In genomic region chr3:30770387-30770786, GRCh38 we compare ENCODE assay signal across 9 cellular contexts.
DNase-seq lines count a peak whose midpoint lies in the region; ATAC-seq, FAIRE-seq and TF ChIP-seq lines count a peak whose summit lies in the region.
"Had no signal": no experiment of that assay in that cellular context is flagged by ENCODE, and none has a peak within 500 bp of the region (broad histone marks: within the 10 kb centered on the region; RNA-seq: fewer than 3 reads in every experiment).

No MANE protein-coding gene starts in this region.

- no peaks in the 10 kb centered on the region for H4K20me1 ChIP-seq in endothelial cell of umbilical vein (replicated peaks; ENCODE audit: control insufficient read depth, extremely low read depth, insufficient read depth, low read length)

- POLR2A ChIA-PET in endothelial cell of umbilical vein (lab: Charles Lee), result interaction anchor here (1.2 kb wide), 1 partner anchor 355 kb away, joined by 3 read pairs; no protein-coding TSS in a partner anchor

- intact Hi-C loops in endothelial cell of umbilical vein (cut with micrococcal nuclease), result no loop called here

- H3K9ac ChIP-seq in endothelial cell of umbilical vein (replicated peaks; ENCODE audit: extremely low read depth, insufficient read depth, low read length), result no peak overlapping the region

- H3K9me3 ChIP-seq in endothelial cell of umbilical vein (replicated peaks; ENCODE audit: control insufficient read depth, insufficient read depth, low read length), result no peaks in the 10 kb centered on the region

- TF ChIP-seq CTCF in endothelial cell of umbilical vein (IDR thresholded peaks at IDR 0.05; ENCODE audit: extremely low read depth in 1 of 2, insufficient read depth in 1 of 2, low read depth in 1 of 2, low read length in 2 of 2), result no peak

- CTCF ChIA-PET in endothelial cell of umbilical vein (lab: Charles Lee), result interaction anchor here (0.7 to 6.6 kb wide), 21 partner anchors 10 to 998 kb away, joined by 3 to 125 read pairs (median 4); no protein-coding TSS in a partner anchor

- H3K4me2 ChIP-seq in endothelial cell of umbilical vein (ENCODE audit: insufficient read depth, low read length), result no peak overlapping the region

- H3K9me1 ChIP-seq in endothelial cell of umbilical vein (replicated peaks; ENCODE audit: control insufficient read depth, extremely low read depth, insufficient read depth, low read length), result no peaks in the 10 kb centered on the region

- no peaks in the 10 kb centered on the region for H3K36me3 ChIP-seq in endothelial cell of umbilical vein (ENCODE audit: control insufficient read depth in 2 of 2, extremely low read depth in 1 of 2, insufficient read depth in 2 of 2, low read length in 2 of 2)

- no peak for ATAC-seq in GM19023 (IDR thresholded peaks at IDR 0.05; ENCODE audit: unreplicated experiment)

- H3K27ac ChIP-seq in endothelial cell of umbilical vein (ENCODE audit: insufficient read depth, low read depth, low read length), result no peak overlapping the region

- H3K27me3 ChIP-seq in endothelial cell of umbilical vein (ENCODE audit: control insufficient read depth in 2 of 2, insufficient read depth in 2 of 2, low read length in 2 of 2), result peaks cover 0 to 3% of the 10 kb centered on the region in 2 experiments

- FAIRE-seq in endothelial cell of umbilical vein (lab: Jason Lieb, UNC), result no peak
- FAIRE-seq: islet of Langerhans had no signal

- dilution Hi-C loops in endothelial cell of umbilical vein (cut with MboI; ENCODE audit: extremely low pct_ligation_motif_present, low sequenced_read_pairs), result loop anchor here (25.0 kb wide), 1 partner anchor 733 kb away; no protein-coding TSS in a partner anchor

- H3K4me1 ChIP-seq in endothelial cell of umbilical vein (ENCODE audit: control insufficient read depth, extremely low read depth, insufficient read depth, low read length), result no peaks in the 10 kb centered on the region

- H3K79me2 ChIP-seq in endothelial cell of umbilical vein (ENCODE audit: control insufficient read depth, insufficient read depth, low read length), result no peaks in the 10 kb centered on the region

- no peak overlapping the region for H3K4me3 ChIP-seq in endothelial cell of umbilical vein (replicated peaks in 1 of 3; ENCODE audit: insufficient read depth in 1 of 3, low read depth in 1 of 3, low read length in 3 of 3)

- peak; percentile 92 for DNase-seq in A172 (ENCODE audit: low spot score)
- DNase-seq in HuH-7.5 (ENCODE audit: low spot score), result peak; percentile 53
- DNase-seq in endothelial cell of umbilical vein (ENCODE audit: low read depth, low spot score), result peak; percentile 10
- DNase-seq in medulla oblongata (ENCODE audit: extremely low spot score), result peak; percentile 26
- no peak for DNase-seq in COLO668 (lab: John Stamatoyannopoulos, UW; ENCODE audit: unreplicated experiment)
- DNase-seq in NCI-H526 treated with DMSO at 0.1 percent for 48 hours (lab: John Stamatoyannopoulos, UW), result no peak
- DNase-seq in retina, result no peak

- H2AFZ ChIP-seq in endothelial cell of umbilical vein (ENCODE audit: low read depth, low read length), result no peak overlapping the region

- BruUV-seq in endothelial cell of umbilical vein (replicated peaks; lab: Mats Ljungman, UMichigan), result no TSS peak

- no peak for TF ChIP-seq POLR2A in endothelial cell of umbilical vein (IDR thresholded peaks at IDR 0.05; ENCODE audit: low read depth, low read length)

TF ChIP-seq in endothelial cell of umbilical vein, 7 proteins besides CTCF, POLR2A, EP300 and RAD21:
- TF ChIP-seq JUN (IDR thresholded peaks at IDR 0.05; ENCODE audit: borderline replicate concordance, insufficient read depth, insufficient read length, low read depth), result no peak
- no peak for TF ChIP-seq POLR2AphosphoS5 (IDR thresholded peaks at IDR 0.05; ENCODE audit: insufficient read depth, low read depth, low read length)
- no peak for TF ChIP-seq FOS (IDR thresholded peaks at IDR 0.05; ENCODE audit: borderline replicate concordance, insufficient read depth, low read length)
- TF ChIP-seq EZH2 (IDR thresholded peaks at IDR 0.05; ENCODE audit: borderline replicate concordance, low read depth, low read length, severe bottlenecking), result no peak
- TF ChIP-seq MAX (IDR thresholded peaks at IDR 0.05; ENCODE audit: insufficient read depth, insufficient read length), result no peak
- no peak for TF ChIP-seq GATA2 (IDR thresholded peaks at IDR 0.05; ENCODE audit: insufficient read depth, insufficient read length, low read depth, low read length)
- TF ChIP-seq MYC (IDR thresholded peaks at IDR 0.05; ENCODE audit: low read depth, low read length), result no peak

Comparison
In these comparisons a context has a peak if more than half of its experiments do, and no peak if none do; other contexts are left out.
1. DNase-seq: peak in A172 (single experiment), HuH-7.5 (single experiment), endothelial cell of umbilical vein (single experiment) and medulla oblongata (single experiment); none in COLO668 (single experiment), NCI-H526 treated with DMSO at 0.1 percent for 48 hours (single experiment) and retina (single experiment).